8 cellular contexts compared by ENCODE assay signal in genomic region chr5:134738133-134738962, GRCh38. TPM values are rescaled to one million over a fixed set of nuclear protein-coding genes. Genes with fewer than 3 reads are reported as not detected.
DNase-seq lines count a peak whose midpoint lies in the region; ATAC-seq and TF ChIP-seq lines count a peak whose summit lies in the region.

TSS of gene CAMLG (plus strand) at chr5:134738548. CDS start at chr5:134738621, 73 bp downstream.

- POLR2A ChIA-PET in activated B cell treated with CpG ODN at 0.5 μM for 24 hours (lab: Charles Lee), result interaction anchor here (0.6 to 5.4 kb wide), 15 partner anchors 9 to 1818 kb away, joined by 3 to 55 read pairs (median 6); partner anchors contain the start of genes AFF4, C5orf24, CDKN2AIPNL and DDX46

- intact Hi-C loops in activated B cell treated with CpG ODN at 0.5 μM for 24 hours (cut with micrococcal nuclease) (loop anchor here (1.0 to 10.0 kb wide), 13 partner anchors 20 to 734 kb away; partner anchors contain the start of genes C5orf24, DDX46, JADE2 and PCBD2), spleen (cut with DNase I; ENCODE audit: low total_unique reads) (loop anchor here (10.0 kb wide), 1 partner anchor 564 kb away; the partner anchor contains the start of gene SKP1)

- H3K4me3 ChIP-seq in AG09309 (ENCODE audit: control insufficient read depth, low read depth, low read length) (peak within 1 kb of the TSS; percentile 100), spleen (peak within 1 kb of the TSS; percentile 62 to 83 (median 74))

- TF ChIP-seq CTCF in AG09309 (IDR thresholded peaks at IDR 0.05; ENCODE audit: control insufficient read depth, insufficient read depth, low read depth, low read length, missing control alignments) (peak; percentile 50), activated B cell treated with CpG ODN at 0.5 μM for 24 hours (IDR thresholded peaks at IDR 0.05) (no peak), spleen (IDR thresholded peaks at IDR 0.05 in 8 of 11, conservative IDR thresholded peaks at IDR 0.05 in 3 of 11) (peak; percentile 65 to 93 (median 80))

- CTCF ChIA-PET in activated B cell treated with CpG ODN at 0.5 μM for 24 hours (lab: Charles Lee), result interaction anchor here (0.6 to 2.5 kb wide), 12 partner anchors 19 to 452 kb away, joined by 3 to 17 read pairs (median 4); partner anchors contain the start of genes C5orf24, DDX46 and PCBD2

- peak within 1 kb of the TSS; percentile 94 for H3K27ac ChIP-seq in caudate nucleus (ENCODE audit: low read depth, low read length)
- H3K27ac ChIP-seq in spleen, result peak within 1 kb of the TSS; percentile 82 to 95 (median 92)

- H3K36me3 Mint-ChIP-seq in activated B cell treated with CpG ODN at 0.5 μM for 24 hours (ENCODE audit: low read depth) (peaks cover 13% of the 10 kb centered on the region), immature natural killer cell (no peaks in the 10 kb centered on the region)

- H3K36me3 ChIP-seq in spleen, result peaks cover 0 to 30% (median 2%) of the 10 kb centered on the region in 6 donors

- H3K4me3 Mint-ChIP-seq in activated B cell treated with CpG ODN at 0.5 μM for 24 hours (peak within 1 kb of the TSS; percentile 86), immature natural killer cell (peak within 1 kb of the TSS; percentile 91 to 99 (median 94))

- 0 to 1% (median 1%) methylated on average over 24 to 66 of the region's 66 CpGs for WGBS in spleen, 5 donors

- H3K4me1 Mint-ChIP-seq in activated B cell treated with CpG ODN at 0.5 μM for 24 hours (peaks cover 33% of the 10 kb centered on the region), immature natural killer cell (peaks cover 23 to 34% of the 10 kb centered on the region in 2 donors)

- no peaks in the 10 kb centered on the region for H3K9me3 ChIP-seq in spleen

- H3K4me1 ChIP-seq in spleen, result peaks cover 8 to 69% (median 50%) of the 10 kb centered on the region in 6 donors

- ATAC-seq in GM18909 (IDR thresholded peaks at IDR 0.05; ENCODE audit: poor library complexity, unreplicated experiment) (peak; percentile 96), HG03175 (IDR thresholded peaks at IDR 0.05; ENCODE audit: unreplicated experiment) (peak; percentile 94), activated B cell treated with CpG ODN at 0.5 μM for 24 hours (ENCODE audit: low read depth) (peak; percentile 97)

- H3K9me3 Mint-ChIP-seq in activated B cell treated with CpG ODN at 0.5 μM for 24 hours (no peaks in the 10 kb centered on the region), immature natural killer cell (no peaks in the 10 kb centered on the region)

- no peaks in the 10 kb centered on the region for H3K27me3 Mint-ChIP-seq in activated B cell treated with CpG ODN at 0.5 μM for 24 hours
- H3K27me3 Mint-ChIP-seq in immature natural killer cell (ENCODE audit: low read depth in 3 of 3), result peaks cover 0 to 11% (median 4%) of the 10 kb centered on the region in 3 donors

- peak within 1 kb of the TSS; percentile 93 for H3K27ac Mint-ChIP-seq in activated B cell treated with CpG ODN at 0.5 μM for 24 hours
- peak within 1 kb of the TSS; percentile 86 to 96 (median 94) for H3K27ac Mint-ChIP-seq in immature natural killer cell

- H3K27me3 ChIP-seq in spleen (replicated peaks in 1 of 7), result no peaks in the 10 kb centered on the region

- TF ChIP-seq POLR2A in spleen (IDR thresholded peaks at IDR 0.05), result peak; percentile 83 to 91 (median 88)

- DNase-seq in AG09309 (ENCODE audit: low read depth) (peak; percentile 85), NCI-H226 (peak; percentile 96), activated B cell treated with CpG ODN at 0.5 μM for 24 hours (peak; percentile 94), caudate nucleus (lab: John Stamatoyannopoulos, UW) (peak; percentile 56 to 98 (median 94)), immature natural killer cell (peak; percentile 97), spleen (peak; percentile 100)

RNA-seq across cellular contexts. Expression of gene CAMLG, which starts in this region (rescaled TPM):
- total RNA-seq in activated B cell treated with CpG ODN at 0.5 μM for 24 hours, result 22.2 and 23.9 TPM in 2 replicates
- 10 to 100 TPM; 33.3 to 49.7 (median 34.2) TPM for polyA plus RNA-seq in immature natural killer cell
- 10 to 100 TPM; 16.3 to 30.5 (median 22.0) TPM for total RNA-seq in spleen
- 10 to 100 TPM; 36.1 to 55.7 (median 48.5) TPM for polyA plus RNA-seq in spleen

Comparison
In these comparisons a context has a peak if more than half of its experiments do, and no peak if none do; other contexts are left out.
1. Peak in every context shown above with its lines: DNase-seq, ATAC-seq, H3K4me3 ChIP-seq and H3K27ac ChIP-seq.